In genomic region chr17:42677012-42677857, GRCh38 we compare ENCODE assay signal across 1 cellular context.
A peak's percentile ranks its signal among the peaks of the same experiment; 100 is the strongest.
TF ChIP-seq lines count a peak whose summit lies in the region.

No MANE protein-coding gene starts in this region.

TF ChIP-seq in K562, 482 proteins besides CTCF, POLR2A, EP300 and RAD21 (continued from another document):
- TF ChIP-seq ZNF280A (IDR thresholded peaks at IDR 0.05; ENCODE audit: low read depth, partially characterized antibody): no peak
- no peak for TF ChIP-seq SMAD3 (CRISPR knock-in tag; conservative IDR thresholded peaks at IDR 0.05)
- no peak for TF ChIP-seq ETV5 (CRISPR knock-in tag; IDR thresholded peaks at IDR 0.05; ENCODE audit: low read depth)
- TF ChIP-seq HNRNPL (IDR thresholded peaks at IDR 0.05; ENCODE audit: low read depth, low read length): no peak
- no peak for TF ChIP-seq SIN3B (IDR thresholded peaks at IDR 0.05; ENCODE audit: low read depth)
- peak; percentile 57; the same call in 1 of the 2 replicates for TF ChIP-seq HLTF (IDR thresholded peaks at IDR 0.05)
- TF ChIP-seq ZNF354B (CRISPR knock-in tag; IDR thresholded peaks at IDR 0.05): no peak
- no peak for TF ChIP-seq ZBTB34 (CRISPR knock-in tag; IDR thresholded peaks at IDR 0.05)
- no peak for TF ChIP-seq ZNF274 (IDR thresholded peaks at IDR 0.05; ENCODE audit: borderline replicate concordance, low read depth, low read length)
